ENCODE assay signal across 21 cellular contexts in the genomic region with DNA sequence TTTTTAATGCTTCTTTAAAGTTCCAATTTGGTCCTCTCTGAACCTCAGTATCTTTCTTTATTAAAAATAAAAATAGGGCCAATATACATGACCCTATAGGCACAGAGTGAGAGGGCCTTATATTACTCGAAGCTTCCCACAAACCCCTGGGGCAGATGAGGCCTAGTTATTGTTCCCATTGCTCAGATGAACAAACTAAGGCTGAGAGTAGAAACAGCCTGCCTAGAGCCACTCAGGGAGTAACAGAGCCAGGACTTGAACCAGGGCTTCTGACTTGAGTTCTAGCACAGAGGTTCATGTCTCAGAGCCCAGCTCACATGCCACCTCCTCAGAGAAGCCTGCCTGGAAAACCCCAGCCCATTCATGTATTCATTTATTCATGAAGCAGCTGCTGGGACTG. TPM values are rescaled to one million over a fixed set of nuclear protein-coding genes. Genes with fewer than 3 reads are reported as not detected.
"Had no signal": no experiment of that assay in that cellular context is flagged by ENCODE, and none has a peak within 500 bp of the region (broad histone marks: within the 10 kb centered on the region; RNA-seq: fewer than 3 reads in every experiment).

No MANE protein-coding gene starts in this region.

- H3K4me3 ChIP-seq: body of pancreas, colonic mucosa, heart left ventricle, left lung, suprapubic skin, transverse colon, uterus had no signal

- H3K4me1 ChIP-seq: body of pancreas, left lung, suprapubic skin, uterus had no signal

- H3K27ac Mint-ChIP-seq: mesothelial cell of epicardium, progenitor cell of endocrine pancreas had no signal

- H3K9me3 ChIP-seq: body of pancreas, colonic mucosa, heart left ventricle, left lung, suprapubic skin, transverse colon, uterus had no signal

- H3K27me3 Mint-ChIP-seq: progenitor cell of endocrine pancreas had no signal

- DNase-seq: activated CD4-positive, alpha-beta T cell treated with anti-CD3 and anti-CD28 coated beads, Interleukin-2, amount 50 U/mL, for 1 hour; activated CD4-positive, CD25-positive, alpha-beta regulatory T cell; activated effector memory CD4-positive, alpha-beta T cell treated with anti-CD3 and anti-CD28 coated beads, Interleukin-2, amount 50 U/mL, for 16 hours; activated T-cell treated with anti-CD3 and anti-CD28 coated beads, Interleukin-2, amount 50 U/mL, for 4 hours; body of pancreas; colonic mucosa; stimulated activated CD4-positive, alpha-beta T cell treated with anti-CD3 and anti-CD28 coated beads, Interleukin-12 subunit alpha, Interleukin-12 subunit beta, amount 100 ng/mL, for 4 hours; stimulated activated CD4-positive, alpha-beta T cell treated with anti-CD3 and anti-CD28 coated beads, Interleukin-1b, Interleukin-23, amount 100 ng/mL, for 48 hours; stimulated activated CD8-positive, alpha-beta memory T cell treated with anti-CD3 and anti-CD28 coated beads, Interleukin-4, amount 100 ng/mL, for 48 hours; stimulated activated naive CD8-positive, alpha-beta T cell treated with anti-CD3 and anti-CD28 coated beads, Interleukin-15, Interleukin-2, amounts not matched to agents 100 U/mL and 50 U/mL, for 24 hours; T-helper 9 cell; transverse colon; uterus had no signal

- H3K27me3 ChIP-seq: body of pancreas, colonic mucosa, heart left ventricle, left lung, suprapubic skin, transverse colon, uterus had no signal

- H3K9me3 Mint-ChIP-seq: activated T-cell treated with anti-CD3 and anti-CD28 coated beads, Interleukin-2, amount 50 U/mL, for 4 hours; mesothelial cell of epicardium had no signal

- FAIRE-seq: endometrium, frontal cortex had no signal

- H3K36me3 ChIP-seq: uterus had no signal

- H3K27ac ChIP-seq: body of pancreas, colonic mucosa, heart left ventricle, suprapubic skin, transverse colon, uterus had no signal

- H3K4me3 Mint-ChIP-seq: activated T-cell treated with anti-CD3 and anti-CD28 coated beads, Interleukin-2, amount 50 U/mL, for 4 hours; mesothelial cell of epicardium had no signal

- ATAC-seq: activated T-cell treated with anti-CD3 and anti-CD28 coated beads, Interleukin-2, amount 50 U/mL, for 4 hours; body of pancreas; heart left ventricle; left lung; stimulated activated naive CD8-positive, alpha-beta T cell treated with anti-CD3 and anti-CD28 coated beads, Interleukin-15, Interleukin-2, amounts not matched to agents 100 U/mL and 50 U/mL, for 24 hours had no signal

RNA-seq across cellular contexts. Expression of a gene that starts 10.3 kb away (rescaled TPM):
- polyA plus RNA-seq: neural cell had no signal
